12 cellular contexts compared by ENCODE assay signal in genomic region chr19:6275170-6275744, GRCh38. TPM values are rescaled to one million over a fixed set of nuclear protein-coding genes. Genes with fewer than 3 reads are reported as not detected.
A peak's percentile ranks its signal among the peaks of the same experiment; 100 is the strongest.
DNase-seq lines count a peak whose midpoint lies in the region; ATAC-seq and TF ChIP-seq lines count a peak whose summit lies in the region.
"Had no signal": no experiment of that assay in that cellular context is flagged by ENCODE, and none has a peak within 500 bp of the region (broad histone marks: within the 10 kb centered on the region; RNA-seq: fewer than 3 reads in every experiment).

No MANE protein-coding gene starts in this region.

- peaks cover 0 to 4% (median 0%) of the 10 kb centered on the region in 3 donors for H3K36me3 Mint-ChIP-seq in immature natural killer cell

- in situ Hi-C loops in gastrocnemius medialis (cut with MboI; ENCODE audit: low sequenced_read_pairs in 4 of 4) (loop anchor here in 1 of 4 donors (10.0 kb wide), 1 partner anchor 50 kb away; no protein-coding TSS in a partner anchor), GM13977 (cut with MboI; ENCODE audit: low pct_unique_long_range_greater_than_20kb, low sequenced_read_pairs, unreplicated experiment) (no loop called here)

- peak overlapping the region in 3 of 6 donors; percentile 28 to 45 (median 34) for H3K27ac Mint-ChIP-seq in immature natural killer cell
- H3K27ac Mint-ChIP-seq: activated T-helper 2 cell treated with anti-CD3 and anti-CD28 coated beads, Interferon-gamma antibody, Interleukin-2, Interleukin-4, amounts not matched to agents 10 μg/mL and 5 μg/mL and 100 μg/mL, durations not matched to agents 14 hours and 24 hours and 36 hours had no signal

- no peak overlapping the region for H2AFZ ChIP-seq in DND-41 (ENCODE audit: low read depth, low read length)

- H3K36me3 ChIP-seq in DND-41 (ENCODE audit: insufficient read depth, low read length): peaks cover 51% of the 10 kb centered on the region
- peaks cover 8% of the 10 kb centered on the region; the same call in 1 of the 2 replicates for H3K36me3 ChIP-seq in iPS-20b (ENCODE audit: insufficient read depth, low read depth, low read length)
- H3K36me3 ChIP-seq in gastrocnemius medialis: no peaks in the 10 kb centered on the region

- H3K79me2 ChIP-seq in DND-41 (ENCODE audit: insufficient read depth, low read length): peaks cover 94% of the 10 kb centered on the region

- H3K9ac ChIP-seq in DND-41 (ENCODE audit: low read depth, low read length) (no peak overlapping the region), iPS-20b (ENCODE audit: low read depth, low read length) (0 out of 2 replicates have a peak overlapping the region, but pooled peaks have one; percentile 21)

- no peak overlapping the region for H3K4me3 ChIP-seq in DND-41 (ENCODE audit: low read depth in 1 of 2, low read length in 2 of 2)
- H3K4me3 ChIP-seq in iPS-20b (ENCODE audit: low read length): no peak overlapping the region
- H3K4me3 ChIP-seq in gastrocnemius medialis: no peak overlapping the region

- DNase-seq in DND-41 (no peak), gastrocnemius medialis (no peak), GM19238 (ENCODE audit: insufficient read length, low spot score) (no peak), immature natural killer cell (no peak), GM13977 (ENCODE audit: low spot score) (no peak)
- DNase-seq in stimulated activated CD4-positive, alpha-beta T cell treated with anti-CD3 and anti-CD28 coated beads, Interleukin-4, amount 100 ng/mL, for 24 hours: no peak
- DNase-seq: NCI-H1436 treated with DMSO at 0.1 percent for 48 hours had no signal

- H3K27me3 ChIP-seq in DND-41 (ENCODE audit: insufficient read depth, low read length, poor library complexity) (no peaks in the 10 kb centered on the region), iPS-20b (ENCODE audit: insufficient read depth, low read length) (no peaks in the 10 kb centered on the region), gastrocnemius medialis (no peaks in the 10 kb centered on the region)

- H3K4me1 Mint-ChIP-seq in immature natural killer cell: peaks cover 75 to 81% of the 10 kb centered on the region in 2 donors

- no peak for TF ChIP-seq POLR2A in gastrocnemius medialis (IDR thresholded peaks at IDR 0.05)

- TF ChIP-seq CTCF in DND-41 (IDR thresholded peaks at IDR 0.05; ENCODE audit: borderline replicate concordance, extremely low read depth, low read length, poor library complexity, severe bottlenecking) (no peak), VCaP (conservative IDR thresholded peaks at IDR 0.05) (no peak), gastrocnemius medialis (IDR thresholded peaks at IDR 0.05 in 4 of 5, conservative IDR thresholded peaks at IDR 0.05 in 1 of 5) (no peak), GM13977 (IDR thresholded peaks at IDR 0.05; ENCODE audit: extremely low read depth, insufficient read depth, missing control alignments) (no peak)

- peaks cover 0 to 12% (median 8%) of the 10 kb centered on the region in 3 donors for H3K27me3 Mint-ChIP-seq in immature natural killer cell (ENCODE audit: low read depth in 3 of 3)

- ATAC-seq in DND-41 (ENCODE audit: insufficient read depth, low read depth) (no peak), gastrocnemius medialis (no peak)

- peaks cover 90% of the 10 kb centered on the region for H4K20me1 ChIP-seq in DND-41 (ENCODE audit: insufficient read depth, low read length)

- peaks cover 40% of the 10 kb centered on the region for H3K4me1 ChIP-seq in DND-41 (ENCODE audit: insufficient read depth, low read length)
- peaks cover 27% of the 10 kb centered on the region for H3K4me1 ChIP-seq in iPS-20b (ENCODE audit: insufficient read depth, low read length)
- peaks cover 78 to 80% of the 10 kb centered on the region in 2 donors for H3K4me1 ChIP-seq in gastrocnemius medialis

- no peaks in the 10 kb centered on the region for H3K9me3 Mint-ChIP-seq in immature natural killer cell
- H3K9me3 Mint-ChIP-seq: activated T-helper 2 cell treated with anti-CD3 and anti-CD28 coated beads, Interferon-gamma antibody, Interleukin-2, Interleukin-4, amounts not matched to agents 10 μg/mL and 5 μg/mL and 100 μg/mL, durations not matched to agents 14 hours and 24 hours and 36 hours had no signal

- H3K4me3 Mint-ChIP-seq in immature natural killer cell: peak overlapping the region in 2 of 5 donors; percentile 40 to 54

- H3K9me3 ChIP-seq in DND-41 (ENCODE audit: insufficient read depth, low read length, severe bottlenecking) (no peaks in the 10 kb centered on the region), iPS-20b (ENCODE audit: insufficient read depth, low read depth, low read length) (no peaks in the 10 kb centered on the region), gastrocnemius medialis (no peaks in the 10 kb centered on the region)

- H3K27ac ChIP-seq in DND-41 (ENCODE audit: low read length): no peak overlapping the region; the same call in 1 of the 2 replicates
- peak overlapping the region; percentile 86 for H3K27ac ChIP-seq in VCaP
- H3K27ac ChIP-seq in iPS-20b (ENCODE audit: low read length): no peak overlapping the region
- H3K27ac ChIP-seq in gastrocnemius medialis: peak overlapping the region; percentile 84 to 93 (median 90)

- intact Hi-C loops in gastrocnemius medialis (cut with DNase I; ENCODE audit: low total_unique reads): loop anchor here (5.0 to 10.0 kb wide), 3 partner anchors 97 to 373 kb away; partner anchors contain the start of genes ALKBH7, NDUFA11 and VMAC

- H3K4me2 ChIP-seq in DND-41 (ENCODE audit: insufficient read depth, low read length): peak overlapping the region; percentile 24; the same call in 1 of the 2 replicates

RNA-seq across cellular contexts. Expression of gene MLLT1, which starts 4.5 kb away (rescaled TPM):
- total RNA-seq in gastrocnemius medialis: 10 to 100 TPM; 13.9 to 37.7 (median 24.4) TPM
- 1 to 10 TPM in 1 of 3 donors, under 1 TPM in 2; 0.11 to 1.9 (median 0.54) TPM for polyA plus RNA-seq in immature natural killer cell

RNA-seq across cellular contexts. Expression of gene ACER1, which starts 58.2 kb away (rescaled TPM):
- not detected for total RNA-seq in gastrocnemius medialis
- under 1 TPM in 2 of 3 donors, not detected in 1; 0.54 to 0.63 TPM for polyA plus RNA-seq in immature natural killer cell
- total RNA-seq: HT-29 had no signal
- polyA plus RNA-seq: neural cell had no signal

Comparison
In these comparisons a context has a peak if more than half of its experiments do, and no peak if none do; other contexts are left out.
1. H3K27ac ChIP-seq: peak in VCaP (single experiment) and gastrocnemius medialis (4 of 4); none in DND-41 (single experiment) and iPS-20b (single experiment).